In the genomic region with DNA sequence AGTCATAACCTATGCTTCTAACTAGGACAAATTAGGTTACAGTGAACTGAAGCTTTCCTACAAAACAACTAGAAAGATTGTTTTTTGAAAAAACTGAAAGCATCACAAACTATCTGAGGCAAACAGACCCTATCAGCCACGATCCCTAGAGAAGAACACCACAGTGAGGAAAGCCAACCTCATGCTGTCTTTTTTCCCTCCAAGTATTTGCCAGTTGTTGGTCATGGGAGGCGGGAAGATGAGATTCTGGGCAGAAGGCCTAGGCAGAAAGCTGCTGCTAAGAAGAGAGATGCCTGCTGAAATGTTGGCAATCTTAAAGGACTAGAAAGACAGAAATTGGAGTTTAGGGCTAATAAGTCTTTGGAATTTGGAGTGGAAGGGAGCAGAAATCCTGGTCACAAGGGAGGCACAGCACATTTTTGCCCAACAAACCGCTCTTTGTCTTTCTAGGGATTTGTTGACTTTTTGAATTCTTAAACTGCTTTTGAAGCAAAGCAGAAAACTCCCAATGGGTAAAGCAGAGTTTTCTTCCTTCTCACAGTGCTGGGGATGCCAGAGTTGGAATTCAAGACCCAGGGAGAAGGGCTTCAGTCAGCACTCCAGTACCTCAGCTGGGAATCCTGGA, we compare ENCODE assay signal across 29 cellular contexts.
"Had no signal": no experiment of that assay in that cellular context is flagged by ENCODE, and none has a peak within 500 bp of the region (broad histone marks: within the 10 kb centered on the region; RNA-seq: fewer than 3 reads in every experiment).

No MANE protein-coding gene starts in this region.

- H3K36me3 ChIP-seq: esophagus squamous epithelium, pancreas, prostate gland, thoracic aorta, upper lobe of left lung had no signal

- H3K27ac ChIP-seq: coronary artery, esophagus squamous epithelium, pancreas, prostate gland, skin epidermis, spleen, thoracic aorta, tibial nerve, upper lobe of left lung had no signal

- DNase-seq: dermis blood vessel endothelial cell; effector memory CD4-positive, alpha-beta T cell; erythroblast; esophagus squamous epithelium; hypothalamus; immature natural killer cell; islet precursor cell; kidney glomerular epithelial cell; left colon; left ventricle myocardium superior; mesenchymal stem cell; naive thymus-derived CD8-positive, alpha-beta T cell; nephron progenitor cell; occipital lobe; pancreas; right cardiac atrium; spleen; stimulated activated CD4-positive, alpha-beta T cell treated with anti-CD3 and anti-CD28 coated beads, Interleukin-4, amount 100 ng/mL, for 4 hours; stimulated activated naive B cell treated with anti-CD40 and anti-IgM and Interleukin-4, amounts not matched to agents 10 μg/mL and 1 μg/mL and 100 μg/mL, for 72 hours; upper lobe of left lung had no signal

- H3K9me3 ChIP-seq: pancreas, prostate gland had no signal

- ATAC-seq: left colon; left ventricle myocardium superior; naive thymus-derived CD8-positive, alpha-beta T cell; pancreas; right cardiac atrium; stimulated activated naive B cell treated with anti-CD40 and anti-IgM and Interleukin-4, amounts not matched to agents 10 μg/mL and 1 μg/mL and 100 μg/mL, for 72 hours had no signal

- FAIRE-seq: endothelial cell of umbilical vein, frontal cortex, pancreas, urothelium cell line had no signal

- H3K4me3 ChIP-seq: coronary artery, esophagus squamous epithelium, lung, pancreas, prostate gland, skin epidermis, spleen, thoracic aorta, tibial nerve, upper lobe of left lung had no signal

- H3K27me3 ChIP-seq: esophagus squamous epithelium, pancreas, spleen, tibial nerve, upper lobe of left lung had no signal

- H3K4me1 ChIP-seq: esophagus squamous epithelium, pancreas, prostate gland, spleen, tibial nerve, upper lobe of left lung had no signal
